In genomic region chr20:46176744-46177378, GRCh38 we compare ENCODE assay signal across 15 cellular contexts.
"Had no signal": no experiment of that assay in that cellular context is flagged by ENCODE, and none has a peak within 500 bp of the region (broad histone marks: within the 10 kb centered on the region; RNA-seq: fewer than 3 reads in every experiment).

No MANE protein-coding gene starts in this region.

- ATAC-seq: activated naive CD8-positive, alpha-beta T cell treated with anti-CD3 and anti-CD28 coated beads, Interleukin-2, amount 50 U/mL, for 24 hours; left colon had no signal

- H3K4me3 ChIP-seq: ascending aorta, cardiac muscle cell, esophagus muscularis mucosa, lung, skin epidermis, stomach, thoracic aorta had no signal

- H3K4me1 Mint-ChIP-seq: activated CD4-positive, alpha-beta memory T cell treated with anti-CD3 and anti-CD28 coated beads, Interleukin-2, amount 10 ng/mL, durations not matched to agents 7 days and 5 days; activated naive CD8-positive, alpha-beta T cell treated with anti-CD3 and anti-CD28 coated beads, Interleukin-2, amount 50 U/mL, for 24 hours had no signal

- H3K27ac ChIP-seq: ascending aorta, cardiac muscle cell, esophagus muscularis mucosa, neutrophil, skin epidermis, stomach, thoracic aorta had no signal

- H3K9me3 Mint-ChIP-seq: activated CD4-positive, alpha-beta memory T cell treated with anti-CD3 and anti-CD28 coated beads, Interleukin-2, amount 10 ng/mL, durations not matched to agents 7 days and 5 days; activated naive CD8-positive, alpha-beta T cell treated with anti-CD3 and anti-CD28 coated beads, Interleukin-2, amount 50 U/mL, for 24 hours had no signal

- DNase-seq: activated CD4-positive, alpha-beta memory T cell treated with anti-CD3 and anti-CD28 coated beads, Interleukin-2, amount 10 ng/mL, durations not matched to agents 7 days and 5 days; activated CD8-positive, alpha-beta memory T cell treated with anti-CD3 and anti-CD28 coated beads, Interleukin-2, amount 50 U/mL, for 4 hours; activated naive CD4-positive, alpha-beta T cell treated with Interleukin-2 at 50 U/mL for 16 hours; activated naive CD8-positive, alpha-beta T cell treated with anti-CD3 and anti-CD28 coated beads, Interleukin-2, amount 50 U/mL, for 24 hours; left colon; midbrain; naive B cell; stomach had no signal

- H3K36me3 ChIP-seq: ascending aorta, cardiac muscle cell, esophagus muscularis mucosa, neutrophil, stomach, thoracic aorta had no signal

- H3K9me3 ChIP-seq: ascending aorta, esophagus muscularis mucosa, neutrophil, stomach, thoracic aorta had no signal

- H3K4me3 Mint-ChIP-seq: activated CD4-positive, alpha-beta memory T cell treated with anti-CD3 and anti-CD28 coated beads, Interleukin-2, amount 10 ng/mL, durations not matched to agents 7 days and 5 days; activated naive CD8-positive, alpha-beta T cell treated with anti-CD3 and anti-CD28 coated beads, Interleukin-2, amount 50 U/mL, for 24 hours; naive B cell had no signal

- H3K4me1 ChIP-seq: ascending aorta had no signal

- H3K36me3 Mint-ChIP-seq: naive B cell had no signal

- H3K27ac Mint-ChIP-seq: activated CD4-positive, alpha-beta memory T cell treated with anti-CD3 and anti-CD28 coated beads, Interleukin-2, amount 10 ng/mL, durations not matched to agents 7 days and 5 days; activated naive CD8-positive, alpha-beta T cell treated with anti-CD3 and anti-CD28 coated beads, Interleukin-2, amount 50 U/mL, for 24 hours; naive B cell had no signal
